11 cellular contexts compared by ENCODE assay signal in the genomic region with DNA sequence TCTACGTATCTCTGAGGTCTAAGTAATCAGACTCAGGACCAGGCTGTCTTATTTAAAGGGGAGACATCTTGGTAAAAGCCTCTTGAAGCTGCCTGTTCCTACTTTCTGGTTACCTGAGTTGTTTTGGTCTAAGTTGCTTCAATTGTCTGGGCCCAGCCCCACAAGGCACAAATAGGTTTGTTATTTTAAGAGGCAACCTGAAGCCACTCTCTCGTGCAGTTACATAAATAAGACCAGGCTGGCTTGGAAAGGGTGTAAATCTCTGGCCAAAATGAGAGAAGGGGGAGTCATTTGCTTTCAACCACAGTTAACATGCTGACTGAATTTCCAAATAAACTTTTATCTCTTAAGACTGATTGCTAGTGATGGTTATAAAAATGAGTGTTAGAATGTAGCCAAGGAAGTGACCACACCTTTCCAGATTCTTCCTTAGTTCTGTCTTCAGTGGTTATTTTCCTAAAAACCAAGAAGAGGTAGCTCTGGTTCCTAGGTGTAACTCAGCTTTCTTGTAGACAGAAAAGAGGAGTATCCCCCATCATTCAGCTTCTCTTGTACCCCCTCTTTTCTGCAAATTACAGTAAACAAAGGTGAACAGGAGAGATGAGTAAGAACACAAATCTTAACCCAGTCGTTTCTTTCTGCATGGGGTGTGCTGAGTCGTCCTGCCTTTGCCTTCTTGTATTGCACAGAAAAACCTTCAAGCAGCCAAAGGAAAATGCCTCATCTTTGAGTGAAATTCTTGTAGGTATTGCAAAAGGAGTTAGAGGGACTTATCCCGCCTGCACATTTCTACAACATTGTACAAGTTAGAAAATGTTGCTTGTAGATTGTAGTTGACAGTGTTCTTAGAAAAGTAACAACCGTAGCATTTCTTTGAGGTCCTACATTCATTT.
A peak's percentile ranks its signal among the peaks of the same experiment; 100 is the strongest.
DNase-seq lines count a peak whose midpoint lies in the region; ATAC-seq, FAIRE-seq and TF ChIP-seq lines count a peak whose summit lies in the region.
"Had no signal": no experiment of that assay in that cellular context is flagged by ENCODE, and none has a peak within 500 bp of the region (broad histone marks: within the 10 kb centered on the region; RNA-seq: fewer than 3 reads in every experiment).

No MANE protein-coding gene starts in this region.

- POLR2A ChIA-PET in A549 (lab: Yijun Ruan, JAX) (no interaction called here), HEK293 (lab: Yijun Ruan, JAX) (interaction anchor here (2.1 kb wide), 1 partner anchor 607 kb away, joined by 7 read pairs; a partner anchor contains a TSS)

- no peaks in the 10 kb centered on the region for H3K27me3 ChIP-seq in mesenchymal stem cell (ENCODE audit: control insufficient read depth in 1 of 2, insufficient read depth in 1 of 2, low read length in 2 of 2)
- H3K27me3 ChIP-seq: upper lobe of right lung had no signal

- H3K36me3 ChIP-seq in HEK293 (ENCODE audit: control insufficient read depth in 2 of 2, insufficient read depth in 1 of 2, low read length in 2 of 2) (no peaks in the 10 kb centered on the region), mesenchymal stem cell (ENCODE audit: control insufficient read depth in 1 of 2, insufficient read depth in 2 of 2, low read depth in 1 of 2, low read length in 2 of 2) (no peaks in the 10 kb centered on the region)
- H3K36me3 ChIP-seq: upper lobe of right lung had no signal

- H2AFZ ChIP-seq in mesenchymal stem cell (ENCODE audit: low read depth, low read length) = no peak overlapping the region

- H3K14ac ChIP-seq in mesenchymal stem cell (ENCODE audit: low read length in 2 of 2) = no peak overlapping the region

- H3K4me1 ChIP-seq in A549 (peaks cover 22% of the 10 kb centered on the region), HEK293 (ENCODE audit: control insufficient read depth, insufficient read depth, low read length) (peaks cover 26% of the 10 kb centered on the region), mesenchymal stem cell (ENCODE audit: control insufficient read depth, insufficient read depth, low read depth, low read length) (no peaks in the 10 kb centered on the region)
- H3K4me1 ChIP-seq: upper lobe of right lung had no signal

- H3K4ac ChIP-seq in mesenchymal stem cell (ENCODE audit: low read depth in 1 of 2, low read length in 2 of 2) = peak overlapping the region; percentile 15 to 58

- H2BK12ac ChIP-seq in mesenchymal stem cell (ENCODE audit: low read length in 2 of 2) = peak overlapping the region in 1 of 2 experiments; percentile 86

- H3K9me3 ChIP-seq in A549 = no peaks in the 10 kb centered on the region
- H3K9me3 ChIP-seq in HEK293 (ENCODE audit: control insufficient read depth, insufficient read depth, low read depth, low read length) = no peaks in the 10 kb centered on the region
- no peaks in the 10 kb centered on the region for H3K9me3 ChIP-seq in mesenchymal stem cell (ENCODE audit: control insufficient read depth, low read length)
- H3K9me3 ChIP-seq: upper lobe of right lung had no signal

- no peak overlapping the region for H3K23ac ChIP-seq in mesenchymal stem cell (ENCODE audit: low read length in 2 of 2)

- no peak overlapping the region for H4K8ac ChIP-seq in mesenchymal stem cell (ENCODE audit: low read length)

- H2BK120ac ChIP-seq in mesenchymal stem cell (ENCODE audit: low read depth, low read length) = no peak overlapping the region

- H2AK5ac ChIP-seq in mesenchymal stem cell (ENCODE audit: low read length, severe bottlenecking) = no peak overlapping the region

- peak overlapping the region; percentile 38 for H3K9ac ChIP-seq in mesenchymal stem cell (ENCODE audit: low read length)

- TF ChIP-seq RAD21 in A549 (conservative IDR thresholded peaks at IDR 0.05 in 1 of 2, IDR thresholded peaks at IDR 0.05 in 1 of 2) = no peak

- TF ChIP-seq POLR2A in A549 (IDR thresholded peaks at IDR 0.05; ENCODE audit: low read length) = no peak

- FAIRE-seq in A549 (lab: Jason Lieb, UNC) = peak; percentile 23

- peak overlapping the region in 1 of 2 experiments; percentile 53 for H3K18ac ChIP-seq in mesenchymal stem cell (ENCODE audit: low read depth in 1 of 2, low read length in 2 of 2)

- no peak overlapping the region for H4K91ac ChIP-seq in mesenchymal stem cell (ENCODE audit: low read length)

- TF ChIP-seq EP300 in A549 (IDR thresholded peaks at IDR 0.05) = no peak

- 56% methylated on average over 6 of the region's 6 CpGs for whole genome bisulfite sequencing in A549 (ENCODE audit: missing lambda C conversion rate)
- 51% methylated on average over 5 of the region's 6 CpGs for WGBS in mesenchymal stem cell

- peak in 1 of 2 experiments; percentile 16; a peak in 1 of 6 replicates for ATAC-seq in A549
- ATAC-seq: stimulated activated naive CD8-positive, alpha-beta T cell treated with anti-CD3 and anti-CD28 coated beads, Interleukin-15, amount 100 ng/mL, for 72 hours had no signal

- DNase-seq in A549 (ENCODE audit: low read depth in 1 of 2, low spot score in 1 of 2) (no peak), choroid plexus epithelial cell (ENCODE audit: low read depth) (peak; percentile 78), mesenchymal stem cell (peak; percentile 54), KBM-7 (no peak), activated T-cell treated with anti-CD3 and anti-CD28 coated beads for 4 hours (no peak), NCI-H1092 (lab: John Stamatoyannopoulos, UW) (no peak), KG1 (lab: John Stamatoyannopoulos, UW) (no peak)
- DNase-seq: activated naive CD4-positive, alpha-beta T cell treated with anti-CD3 and anti-CD28 coated beads, Interleukin-2, amount 10 ng/mL, durations not matched to agents 7 days and 5 days; upper lobe of right lung had no signal

- no peak overlapping the region for H3K4me2 ChIP-seq in A549
- no peak overlapping the region for H3K4me2 ChIP-seq in mesenchymal stem cell (ENCODE audit: low read length, poor library complexity, severe bottlenecking)

- H3K4me3 ChIP-seq in A549 (no peak overlapping the region), HEK293 (ENCODE audit: low read depth, low read length) (no peak overlapping the region), choroid plexus epithelial cell (ENCODE audit: low read depth, low read length) (no peak overlapping the region), mesenchymal stem cell (ENCODE audit: insufficient read depth in 1 of 2, low read depth in 1 of 2, low read length in 2 of 2) (no peak overlapping the region)
- H3K4me3 ChIP-seq: upper lobe of right lung had no signal

- TF ChIP-seq CTCF in A549 (IDR thresholded peaks at IDR 0.05) (no peak), HEK293 (tag by site-specific recombination; IDR thresholded peaks at IDR 0.05) (no peak), choroid plexus epithelial cell (conservative IDR thresholded peaks at IDR 0.05; ENCODE audit: low read depth, low read length) (no peak)

- CTCF ChIA-PET in A549 (lab: Yijun Ruan, JAX) = interaction anchor here (0.6 to 5.9 kb wide), 34 partner anchors 8 to 1116 kb away, joined by 3 to 77 read pairs (median 3); a partner anchor contains a TSS
- CTCF ChIA-PET in HEK293 (lab: Yijun Ruan, JAX) = interaction anchor here (0.6 to 3.9 kb wide), 21 partner anchors 18 to 1113 kb away, joined by 3 to 22 read pairs (median 4); a partner anchor contains a TSS

- H3K79me1 ChIP-seq in mesenchymal stem cell (replicated peaks; ENCODE audit: low read length, poor library complexity, severe bottlenecking) = no peaks in the 10 kb centered on the region

- H2BK5ac ChIP-seq in mesenchymal stem cell (ENCODE audit: low read depth, low read length, poor library complexity, severe bottlenecking) = no peak overlapping the region

- no peak overlapping the region for H2BK15ac ChIP-seq in mesenchymal stem cell (ENCODE audit: low read depth, poor library complexity, severe bottlenecking)

- H3K27ac ChIP-seq in A549 (peak overlapping the region in 1 of 2 experiments; percentile 51; a peak in 2 of 6 replicates), HEK293 (ENCODE audit: extremely low read depth, low read depth, low read length) (peak overlapping the region; percentile 46; the same call in 1 of the 2 replicates), mesenchymal stem cell (ENCODE audit: low read length, poor library complexity, severe bottlenecking) (no peak overlapping the region)

- in situ Hi-C loops in KBM-7 (cut with MboI; ENCODE audit: low pct_unique_long_range_greater_than_20kb, low sequenced_read_pairs) = no loop called here

TF ChIP-seq in A549, 52 proteins besides CTCF, POLR2A, EP300 and RAD21:
- TF ChIP-seq ZSCAN20 (CRISPR knock-in tag; IDR thresholded peaks at IDR 0.05) (no peak), KDM1A (IDR thresholded peaks at IDR 0.05; ENCODE audit: low read depth) (no peak), BHLHE40 (IDR thresholded peaks at IDR 0.05; ENCODE audit: low read depth, low read length) (no peak), RNF2 (IDR thresholded peaks at IDR 0.05; ENCODE audit: borderline replicate concordance, low read depth) (no peak), NFE2L2 (conservative IDR thresholded peaks at IDR 0.05; ENCODE audit: low read length) (no peak)
- TF ChIP-seq, protein P1, sequence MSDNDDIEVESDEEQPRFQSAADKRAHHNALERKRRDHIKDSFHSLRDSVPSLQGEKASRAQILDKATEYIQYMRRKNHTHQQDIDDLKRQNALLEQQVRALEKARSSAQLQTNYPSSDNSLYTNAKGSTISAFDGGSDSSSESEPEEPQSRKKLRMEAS (IDR thresholded peaks at IDR 0.05) = no peak

TF ChIP-seq in HEK293, 187 proteins besides CTCF, POLR2A, EP300 and RAD21:
- TF ChIP-seq ZFP37 (tag by site-specific recombination; IDR thresholded peaks at IDR 0.05) (no peak), ZNF776 (tag by site-specific recombination; IDR thresholded peaks at IDR 0.05; ENCODE audit: borderline replicate concordance) (no peak), ZNF514 (tag by site-specific recombination; IDR thresholded peaks at IDR 0.05) (no peak), ZSCAN30 (tag by site-specific recombination; IDR thresholded peaks at IDR 0.05) (peak; percentile 61; the same call in 1 of the 2 replicates), ZNF221 (tag by site-specific recombination; IDR thresholded peaks at IDR 0.05; ENCODE audit: borderline replicate concordance) (no peak), REPIN1 (tag by site-specific recombination; IDR thresholded peaks at IDR 0.05; ENCODE audit: low read depth) (no peak), GLIS2 (tag by site-specific recombination; IDR thresholded peaks at IDR 0.05) (no peak)
- TF ChIP-seq, protein P2, sequence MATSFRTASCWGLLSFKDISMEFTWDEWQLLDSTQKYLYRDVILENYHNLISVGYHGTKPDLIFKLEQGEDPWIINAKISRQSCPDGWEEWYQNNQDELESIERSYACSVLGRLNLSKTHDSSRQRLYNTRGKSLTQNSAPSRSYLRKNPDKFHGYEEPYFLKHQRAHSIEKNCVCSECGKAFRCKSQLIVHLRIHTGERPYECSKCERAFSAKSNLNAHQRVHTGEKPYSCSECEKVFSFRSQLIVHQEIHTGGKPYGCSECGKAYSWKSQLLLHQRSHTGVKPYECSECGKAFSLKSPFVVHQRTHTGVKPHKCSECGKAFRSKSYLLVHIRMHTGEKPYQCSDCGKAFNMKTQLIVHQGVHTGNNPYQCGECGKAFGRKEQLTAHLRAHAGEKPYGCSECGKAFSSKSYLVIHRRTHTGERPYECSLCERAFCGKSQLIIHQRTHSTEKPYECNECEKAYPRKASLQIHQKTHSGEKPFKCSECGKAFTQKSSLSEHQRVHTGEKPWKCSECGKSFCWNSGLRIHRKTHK (tag by site-specific recombination; IDR thresholded peaks at IDR 0.05) = no peak

Comparison
In these comparisons a context has a peak if more than half of its experiments do, and no peak if none do; other contexts are left out.
1. DNase-seq: peak in choroid plexus epithelial cell (single experiment) and mesenchymal stem cell (single experiment); none in A549 (0 of 2), KBM-7 (single experiment), activated T-cell treated with anti-CD3 and anti-CD28 coated beads for 4 hours (single experiment), NCI-H1092 (single experiment) and KG1 (single experiment).